ENCODE assay signal across 2 cellular contexts in genomic region chrX:151515233-151515632, GRCh38.
TF ChIP-seq lines count a peak whose summit lies in the region.

No MANE protein-coding gene starts in this region.

TF ChIP-seq in SK-N-SH, 30 proteins besides CTCF, POLR2A, EP300 and RAD21 (continued from another document):
- TF ChIP-seq MEF2A (IDR thresholded peaks at IDR 0.05; ENCODE audit: borderline replicate concordance, low read depth) = no peak
- TF ChIP-seq POLR2AphosphoS5 (IDR thresholded peaks at IDR 0.05; ENCODE audit: low read depth, low read length) = no peak
- no peak for TF ChIP-seq TCF12 (IDR thresholded peaks at IDR 0.05)
- no peak for TF ChIP-seq SMC3 (IDR thresholded peaks at IDR 0.05; ENCODE audit: low read depth, low read length)
- TF ChIP-seq TAF1 (IDR thresholded peaks at IDR 0.05; ENCODE audit: borderline replicate concordance, low read depth, low read length) = no peak
- TF ChIP-seq FOXM1 (IDR thresholded peaks at IDR 0.05; ENCODE audit: low read depth) = no peak
- TF ChIP-seq EZH2phosphoT487 (IDR thresholded peaks at IDR 0.05; ENCODE audit: borderline replicate concordance, low read depth) = no peak

TF ChIP-seq in K562, 482 proteins besides CTCF, POLR2A, EP300 and RAD21 (continued from another document):
- TF ChIP-seq ZNF280B (CRISPR knock-in tag; IDR thresholded peaks at IDR 0.05) = no peak
- TF ChIP-seq ATF7 (IDR thresholded peaks at IDR 0.05) = no peak
